ENCODE assay signal across 8 cellular contexts in genomic region chr1:158998037-158998780, GRCh38. TPM values are rescaled to one million over a fixed set of nuclear protein-coding genes. Genes with fewer than 3 reads are reported as not detected.
DNase-seq lines count a peak whose midpoint lies in the region; ATAC-seq and TF ChIP-seq lines count a peak whose summit lies in the region.

No MANE protein-coding gene starts in this region.

- WGBS in thyroid gland, 2 donors, result 46 to 49% methylated on average over 6 of the region's 6 CpGs

- peak overlapping the region; percentile 15 for H3K27ac Mint-ChIP-seq in activated naive CD4-positive, alpha-beta T cell treated with anti-CD3 and anti-CD28 coated beads, Interleukin-2, amount 10 ng/mL, durations not matched to agents 7 days and 5 days
- no peak overlapping the region for H3K27ac Mint-ChIP-seq in T-helper 2 cell treated with Interferon-gamma antibody and Interleukin-4, amounts not matched to agents 5 μg/mL and 100 μg/mL, for 36 hours
- no peak overlapping the region for H3K27ac Mint-ChIP-seq in type B pancreatic cell

- H3K4me1 Mint-ChIP-seq in activated naive CD4-positive, alpha-beta T cell treated with anti-CD3 and anti-CD28 coated beads, Interleukin-2, amount 10 ng/mL, durations not matched to agents 7 days and 5 days, result peaks cover 37% of the 10 kb centered on the region
- peaks cover 34% of the 10 kb centered on the region for H3K4me1 Mint-ChIP-seq in T-helper 2 cell treated with Interferon-gamma antibody and Interleukin-4, amounts not matched to agents 5 μg/mL and 100 μg/mL, for 36 hours (ENCODE audit: low read depth)
- H3K4me1 Mint-ChIP-seq in type B pancreatic cell (ENCODE audit: unreplicated experiment), result peaks cover 16% of the 10 kb centered on the region

- intact Hi-C loops in left colon (cut with DNase I, micrococcal nuclease) (loop anchor here in 1 of 2 donors (5.0 kb wide), 1 partner anchor 796 kb away; no protein-coding TSS in a partner anchor), thyroid gland (cut with DNase I) (no loop called here)

- no peak for TF ChIP-seq POLR2A in thyroid gland (IDR thresholded peaks at IDR 0.05)

- no peaks in the 10 kb centered on the region for H3K9me3 Mint-ChIP-seq in activated naive CD4-positive, alpha-beta T cell treated with anti-CD3 and anti-CD28 coated beads, Interleukin-2, amount 10 ng/mL, durations not matched to agents 7 days and 5 days
- peaks cover 16% of the 10 kb centered on the region for H3K9me3 Mint-ChIP-seq in T-helper 2 cell treated with Interferon-gamma antibody and Interleukin-4, amounts not matched to agents 5 μg/mL and 100 μg/mL, for 36 hours
- no peaks in the 10 kb centered on the region for H3K9me3 Mint-ChIP-seq in type B pancreatic cell

- H3K36me3 ChIP-seq in thyroid gland, result no peaks in the 10 kb centered on the region

- peak overlapping the region in 1 of 3 donors; percentile 84 for H3K27ac ChIP-seq in thyroid gland

- CTCF ChIA-PET in activated naive CD4-positive, alpha-beta T cell treated with anti-CD3 and anti-CD28 coated beads, Interleukin-2, amount 10 ng/mL, durations not matched to agents 7 days and 5 days (lab: Charles Lee), result interaction anchor here (0.8 to 2.5 kb wide), 16 partner anchors 9 to 794 kb away, joined by 3 to 48 read pairs (median 4); partner anchors contain the start of gene AIM2

- H3K9me3 ChIP-seq in thyroid gland, result no peaks in the 10 kb centered on the region

- H3K4me3 ChIP-seq in thyroid gland (replicated peaks in 1 of 3), result no peak overlapping the region

- H3K36me3 Mint-ChIP-seq in activated naive CD4-positive, alpha-beta T cell treated with anti-CD3 and anti-CD28 coated beads, Interleukin-2, amount 10 ng/mL, durations not matched to agents 7 days and 5 days, result peaks cover 5% of the 10 kb centered on the region
- peaks cover 19% of the 10 kb centered on the region for H3K36me3 Mint-ChIP-seq in T-helper 2 cell treated with Interferon-gamma antibody and Interleukin-4, amounts not matched to agents 5 μg/mL and 100 μg/mL, for 36 hours (ENCODE audit: low read depth)
- no peaks in the 10 kb centered on the region for H3K36me3 Mint-ChIP-seq in type B pancreatic cell

- no peak overlapping the region for H3K4me3 Mint-ChIP-seq in activated naive CD4-positive, alpha-beta T cell treated with anti-CD3 and anti-CD28 coated beads, Interleukin-2, amount 10 ng/mL, durations not matched to agents 7 days and 5 days
- H3K4me3 Mint-ChIP-seq in T-helper 2 cell treated with Interferon-gamma antibody and Interleukin-4, amounts not matched to agents 5 μg/mL and 100 μg/mL, for 36 hours, result peak overlapping the region; percentile 30
- peak overlapping the region; percentile 82 for H3K4me3 Mint-ChIP-seq in type B pancreatic cell

- peak; percentile 33 for ATAC-seq in left colon
- ATAC-seq in HG03571 (IDR thresholded peaks at IDR 0.05; ENCODE audit: unreplicated experiment), result no peak

- no peaks in the 10 kb centered on the region for H3K27me3 ChIP-seq in thyroid gland

- H3K4me1 ChIP-seq in thyroid gland, result peaks cover 0 to 7% of the 10 kb centered on the region in 2 donors

- no peak for TF ChIP-seq CTCF in type B pancreatic cell (conservative IDR thresholded peaks at IDR 0.05)
- no peak for TF ChIP-seq CTCF in thyroid gland (IDR thresholded peaks at IDR 0.05)

- H3K27me3 Mint-ChIP-seq in activated naive CD4-positive, alpha-beta T cell treated with anti-CD3 and anti-CD28 coated beads, Interleukin-2, amount 10 ng/mL, durations not matched to agents 7 days and 5 days, result no peaks in the 10 kb centered on the region
- H3K27me3 Mint-ChIP-seq in T-helper 2 cell treated with Interferon-gamma antibody and Interleukin-4, amounts not matched to agents 5 μg/mL and 100 μg/mL, for 36 hours (ENCODE audit: low read depth), result no peaks in the 10 kb centered on the region
- H3K27me3 Mint-ChIP-seq in type B pancreatic cell, result peaks cover 4% of the 10 kb centered on the region

- DNase-seq in activated naive CD4-positive, alpha-beta T cell treated with anti-CD3 and anti-CD28 coated beads, Interleukin-2, amount 10 ng/mL, durations not matched to agents 7 days and 5 days, result no peak
- DNase-seq in activated naive CD4-positive, alpha-beta T cell treated with anti-CD3 and anti-CD28 coated beads, Interleukin-2, amount 50 U/mL, for 16 hours, result no peak
- no peak for DNase-seq in T-helper 2 cell treated with Interferon-gamma antibody and Interleukin-4, amounts not matched to agents 5 μg/mL and 100 μg/mL, for 36 hours (ENCODE audit: low spot score)
- DNase-seq in left colon (no peak), type B pancreatic cell (ENCODE audit: extremely low spot score, unreplicated experiment) (no peak), thyroid gland (no peak), NK-92 (lab: John Stamatoyannopoulos, UW; ENCODE audit: unreplicated experiment) (no peak)

RNA-seq across cellular contexts. Expression of gene IFI16, which starts 11.5 kb away (rescaled TPM):
- total RNA-seq in left colon, result 10 to 100 TPM; 14.3 to 22.3 TPM
- 10.6 and 20.9 TPM in 2 replicates for total RNA-seq in type B pancreatic cell (ENCODE audit: low replicate concordance)
- 100 to 1,000 TPM in 1 of 4 donors, 10 to 100 TPM in 3; 29.8 to 110 (median 49.5) TPM for total RNA-seq in thyroid gland
